ENCODE assay signal across 10 cellular contexts in the genomic region with DNA sequence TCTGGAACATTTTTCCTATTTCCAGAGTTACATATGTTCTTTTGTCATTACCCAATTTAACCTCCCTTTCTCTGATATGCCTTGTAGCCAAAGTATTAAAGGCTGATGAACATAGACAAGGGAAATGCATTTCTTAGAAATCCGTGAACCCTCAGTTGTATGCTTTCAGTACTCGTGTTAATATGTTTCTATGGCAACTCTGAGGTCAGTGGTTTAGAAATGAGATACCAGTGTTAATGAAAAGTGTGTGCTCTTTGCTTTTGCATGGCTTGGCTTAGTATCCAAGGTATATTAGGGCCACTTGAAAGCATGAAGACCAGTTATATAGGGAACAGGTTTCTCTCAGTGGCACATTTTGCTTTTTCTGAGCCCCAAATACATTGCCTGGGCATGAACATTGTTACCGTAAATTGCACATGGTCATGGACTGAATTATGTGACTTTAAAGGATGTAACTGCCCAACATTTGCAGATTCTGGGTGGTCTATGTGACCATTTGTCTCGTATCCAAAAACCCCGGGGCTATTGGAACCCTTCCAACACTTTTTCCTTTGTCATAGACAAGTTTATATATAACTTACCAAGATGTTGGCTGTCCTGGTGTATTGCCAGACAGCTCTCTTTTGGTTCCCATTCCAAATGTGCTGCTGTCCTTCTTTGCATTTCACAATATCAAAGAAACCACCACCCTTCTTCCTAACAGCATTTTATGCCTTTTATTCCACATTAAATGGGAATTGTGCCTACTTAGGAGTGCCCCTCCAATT. TPM values are rescaled to one million over a fixed set of nuclear protein-coding genes. Genes with fewer than 3 reads are reported as not detected.
DNase-seq lines count a peak whose midpoint lies in the region; ATAC-seq and TF ChIP-seq lines count a peak whose summit lies in the region.
"Had no signal": no experiment of that assay in that cellular context is flagged by ENCODE, and none has a peak within 500 bp of the region (broad histone marks: within the 10 kb centered on the region; RNA-seq: fewer than 3 reads in every experiment).

No MANE protein-coding gene starts in this region.

- TF ChIP-seq CTCF in GM13977 (IDR thresholded peaks at IDR 0.05; ENCODE audit: extremely low read depth, insufficient read depth, missing control alignments): no peak
- TF ChIP-seq CTCF in WTC11 (IDR thresholded peaks at IDR 0.05): no peak

- no peak overlapping the region for H3K27ac Mint-ChIP-seq in WTC11

- DNase-seq in GM13977 (ENCODE audit: low spot score): peak; percentile 73
- no peak for DNase-seq in SK-N-MC (ENCODE audit: low read depth, low spot score)
- peak; percentile 48 for DNase-seq in foreskin melanocyte
- DNase-seq in WTC11 (ENCODE audit: low spot score): no peak
- no peak for DNase-seq in dermis blood vessel endothelial cell
- DNase-seq in NOMO-1 (lab: John Stamatoyannopoulos, UW; ENCODE audit: unreplicated experiment in 2 of 2): no peak
- DNase-seq: NCI-H226, upper lobe of right lung had no signal

- H3K9me3 ChIP-seq in BLaER1 (no peaks in the 10 kb centered on the region), SK-N-MC (ENCODE audit: low read depth, low read length) (no peaks in the 10 kb centered on the region)
- H3K9me3 ChIP-seq: upper lobe of right lung had no signal

- H3K4me2 ChIP-seq in BLaER1: peak overlapping the region; percentile 31; the same call in 1 of the 2 replicates

- H3K9me3 Mint-ChIP-seq in WTC11: no peaks in the 10 kb centered on the region; the same call in 1 of the 2 replicates

- peaks cover 13% of the 10 kb centered on the region; the same call in 1 of the 2 replicates for H3K4me1 ChIP-seq in BLaER1

- ATAC-seq in WTC11 (no peak), HG02840 (IDR thresholded peaks at IDR 0.05; ENCODE audit: low FRiP score, unreplicated experiment) (no peak)
- ATAC-seq: upper lobe of right lung had no signal

- H3K27me3 Mint-ChIP-seq in WTC11 (ENCODE audit: low read depth): no peaks in the 10 kb centered on the region

- no peak overlapping the region for H3K4me3 Mint-ChIP-seq in WTC11

- H3K9ac ChIP-seq in BLaER1: no peak overlapping the region
- no peak overlapping the region for H3K9ac ChIP-seq in SK-N-MC (ENCODE audit: insufficient read length)

- H3K36me3 Mint-ChIP-seq in WTC11: no peaks in the 10 kb centered on the region

- peaks cover 19% of the 10 kb centered on the region; the same call in 1 of the 2 replicates for H3K36me3 ChIP-seq in BLaER1
- H3K36me3 ChIP-seq in SK-N-MC (ENCODE audit: insufficient read depth, low read length): peaks cover 10% of the 10 kb centered on the region

- H3K4me1 Mint-ChIP-seq in WTC11: peaks cover 18% of the 10 kb centered on the region

- no peaks in the 10 kb centered on the region for H4K20me1 ChIP-seq in BLaER1

- POLR2A ChIA-PET in WTC11 (lab: Charles Lee): no interaction called here

- CTCF ChIA-PET in WTC11 (lab: Charles Lee): no interaction called here

- no peak overlapping the region for H3K4me3 ChIP-seq in BLaER1
- no peak overlapping the region for H3K4me3 ChIP-seq in SK-N-MC
- H3K4me3 ChIP-seq: upper lobe of right lung had no signal

- H3K27ac ChIP-seq in BLaER1: no peak overlapping the region
- 0 out of 2 replicates have a peak overlapping the region, but pooled peaks have one; percentile 1 for H3K27ac ChIP-seq in SK-N-MC
- H3K27ac ChIP-seq: upper lobe of right lung had no signal

- in situ Hi-C loops in GM13977 (cut with MboI; ENCODE audit: low pct_unique_long_range_greater_than_20kb, low sequenced_read_pairs, unreplicated experiment): no loop called here

- H3K27me3 ChIP-seq in BLaER1: no peaks in the 10 kb centered on the region
- H3K27me3 ChIP-seq: upper lobe of right lung had no signal

TF ChIP-seq in WTC11, 78 proteins besides CTCF, POLR2A, EP300 and RAD21:
- no peak for TF ChIP-seq ZNF512 (CRISPR knock-in tag; IDR thresholded peaks at IDR 0.05; ENCODE audit: borderline replicate concordance)
- TF ChIP-seq FOXJ3 (CRISPR knock-in tag; IDR thresholded peaks at IDR 0.05; ENCODE audit: borderline replicate concordance): no peak
- no peak for TF ChIP-seq ATF1 (CRISPR knock-in tag; IDR thresholded peaks at IDR 0.05)
- TF ChIP-seq NFYB (CRISPR knock-in tag; conservative IDR thresholded peaks at IDR 0.05; ENCODE audit: low read depth): no peak

RNA-seq across cellular contexts. Expression of gene ABHD15, which starts 17.5 kb away (rescaled TPM):
- 2.6 to 3.3 TPM (median 2.8 TPM) in 3 replicates for total RNA-seq in WTC11 (2021)
- 8.1 and 8.8 TPM in 2 replicates for total RNA-seq in dermis blood vessel endothelial cell

RNA-seq across cellular contexts. Expression of gene TP53I13, which starts 19.1 kb away (rescaled TPM):
- total RNA-seq in WTC11 (2021): 33.1 to 41.9 TPM (median 36.7 TPM) in 3 replicates
- total RNA-seq in dermis blood vessel endothelial cell: 34.5 and 52.2 TPM in 2 replicates

RNA-seq across cellular contexts. Expression of gene GIT1, which starts 40.1 kb away (rescaled TPM):
- total RNA-seq in WTC11 (2021) (43.9 to 66.9 TPM (median 45.0 TPM) in 3 replicates), dermis blood vessel endothelial cell (40.7 and 87.2 TPM in 2 replicates)

RNA-seq across cellular contexts. Expression of gene ANKRD13B, which starts 43.6 kb away (rescaled TPM):
- total RNA-seq in WTC11 (2021) (29.8 to 45.5 TPM (median 32.2 TPM) in 3 replicates), dermis blood vessel endothelial cell (7.7 and 13.9 TPM in 2 replicates)

Comparison
In these comparisons a context has a peak if more than half of its experiments do, and no peak if none do; other contexts are left out.
1. DNase-seq: peak in GM13977 (single experiment) and foreskin melanocyte (single experiment); none in SK-N-MC (single experiment), WTC11 (single experiment), dermis blood vessel endothelial cell (single experiment) and NOMO-1 (0 of 2).